8 cellular contexts compared by ENCODE assay signal in the genomic region with DNA sequence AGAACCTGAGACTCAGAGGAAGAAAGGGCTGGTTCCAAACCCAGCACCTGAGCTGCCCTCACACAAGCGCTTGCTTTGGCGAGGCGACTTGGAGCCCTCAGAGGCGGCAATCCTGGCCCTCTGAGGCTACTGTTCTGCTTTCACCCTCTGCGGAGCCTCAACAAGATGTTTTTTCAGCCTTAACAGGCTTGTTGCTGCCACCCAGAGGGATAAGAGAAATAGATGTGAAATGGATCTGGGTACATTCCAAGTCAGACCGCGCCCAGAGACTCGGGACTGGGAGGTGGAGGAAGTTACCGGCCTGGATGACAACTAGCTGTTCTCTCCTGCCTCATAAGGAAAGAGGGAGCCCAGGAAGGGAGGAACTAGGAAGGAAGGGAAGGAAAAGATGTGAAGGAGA.
A peak's percentile ranks its signal among the peaks of the same experiment; 100 is the strongest.
DNase-seq lines count a peak whose midpoint lies in the region; TF ChIP-seq lines count a peak whose summit lies in the region.
"Had no signal": no experiment of that assay in that cellular context is flagged by ENCODE, and none has a peak within 500 bp of the region (broad histone marks: within the 10 kb centered on the region; RNA-seq: fewer than 3 reads in every experiment).

No MANE protein-coding gene starts in this region.

- H3K27ac ChIP-seq in tibial artery, result peak overlapping the region; percentile 32 to 57
- H3K27ac ChIP-seq: breast epithelium had no signal

- no peak overlapping the region for H3K4me3 ChIP-seq in LNCaP clone FGC (ENCODE audit: low read depth, low read length)
- H3K4me3 ChIP-seq in kidney epithelial cell (ENCODE audit: low read depth, low read length), result no peak overlapping the region
- no peak overlapping the region for H3K4me3 ChIP-seq in tibial artery
- H3K4me3 ChIP-seq: breast epithelium had no signal

- H3K9me3 Mint-ChIP-seq in brain, result no peaks in the 10 kb centered on the region

- H3K36me3 Mint-ChIP-seq in brain, result peaks cover 30% of the 10 kb centered on the region

- H3K4me1 ChIP-seq in tibial artery, result peaks cover 0 to 18% (median 11%) of the 10 kb centered on the region in 4 donors
- H3K4me1 ChIP-seq: breast epithelium had no signal

- no peaks in the 10 kb centered on the region for H3K36me3 ChIP-seq in kidney epithelial cell (ENCODE audit: control insufficient read depth, insufficient read depth, low read length)
- H3K36me3 ChIP-seq in tibial artery, result no peaks in the 10 kb centered on the region
- H3K36me3 ChIP-seq: breast epithelium had no signal

- peak overlapping the region in 1 of 5 experiments; percentile 33 for H3K4me3 Mint-ChIP-seq in brain

- H3K27me3 Mint-ChIP-seq in brain, result no peaks in the 10 kb centered on the region

- no peaks in the 10 kb centered on the region for H3K9me3 ChIP-seq in tibial artery
- H3K9me3 ChIP-seq: breast epithelium had no signal

- TF ChIP-seq CTCF in LNCaP clone FGC (IDR thresholded peaks at IDR 0.05; ENCODE audit: control insufficient read depth, extremely low read depth, insufficient read depth) (peak; percentile 76), brain (conservative IDR thresholded peaks at IDR 0.05) (peak; percentile 15 to 54), kidney epithelial cell (IDR thresholded peaks at IDR 0.05; ENCODE audit: insufficient read depth, low read length, poor library complexity, severe bottlenecking) (peak; percentile 13), tibial artery (IDR thresholded peaks at IDR 0.05) (peak; percentile 30 to 32)

- DNase-seq in LNCaP clone FGC (ENCODE audit: low read depth) (peak; percentile 78), kidney epithelial cell (ENCODE audit: low read depth) (no peak), tibial artery (peak; percentile 81 to 85), 8988T (no peak)
- no peak for DNase-seq in activated CD4-positive, alpha-beta T cell treated with anti-CD3 and anti-CD28 coated beads for 48 hours
- DNase-seq in stimulated activated naive CD4-positive, alpha-beta T cell (lab: John Stamatoyannopoulos, UW), result no peak

- H3K27ac Mint-ChIP-seq in brain, result peak overlapping the region in 4 of 5 experiments; percentile 78 to 91 (median 86)

- H3K4me1 Mint-ChIP-seq in brain, result peaks cover 28% of the 10 kb centered on the region

- H3K27me3 ChIP-seq in kidney epithelial cell (ENCODE audit: control insufficient read depth, insufficient read depth, low read length), result no peaks in the 10 kb centered on the region
- no peaks in the 10 kb centered on the region for H3K27me3 ChIP-seq in tibial artery
- H3K27me3 ChIP-seq: breast epithelium had no signal

- intact Hi-C loops in tibial artery (cut with DNase I; ENCODE audit: low total_unique reads), result no loop called here

Comparison
In these comparisons a context has a peak if more than half of its experiments do, and no peak if none do; other contexts are left out.
1. DNase-seq: peak in LNCaP clone FGC (single experiment) and tibial artery (2 of 2); none in kidney epithelial cell (single experiment), activated CD4-positive, alpha-beta T cell treated with anti-CD3 and anti-CD28 coated beads for 48 hours (single experiment), stimulated activated naive CD4-positive, alpha-beta T cell (0 of 6) and 8988T (single experiment).
2. CTCF ChIP-seq: peak in every context shown above with its lines; median percentile 76 in LNCaP clone FGC; 34 in brain; 31 in tibial artery; 13 in kidney epithelial cell.